Comparison of ENCODE assay signal across 8 cellular contexts in the genomic region with DNA sequence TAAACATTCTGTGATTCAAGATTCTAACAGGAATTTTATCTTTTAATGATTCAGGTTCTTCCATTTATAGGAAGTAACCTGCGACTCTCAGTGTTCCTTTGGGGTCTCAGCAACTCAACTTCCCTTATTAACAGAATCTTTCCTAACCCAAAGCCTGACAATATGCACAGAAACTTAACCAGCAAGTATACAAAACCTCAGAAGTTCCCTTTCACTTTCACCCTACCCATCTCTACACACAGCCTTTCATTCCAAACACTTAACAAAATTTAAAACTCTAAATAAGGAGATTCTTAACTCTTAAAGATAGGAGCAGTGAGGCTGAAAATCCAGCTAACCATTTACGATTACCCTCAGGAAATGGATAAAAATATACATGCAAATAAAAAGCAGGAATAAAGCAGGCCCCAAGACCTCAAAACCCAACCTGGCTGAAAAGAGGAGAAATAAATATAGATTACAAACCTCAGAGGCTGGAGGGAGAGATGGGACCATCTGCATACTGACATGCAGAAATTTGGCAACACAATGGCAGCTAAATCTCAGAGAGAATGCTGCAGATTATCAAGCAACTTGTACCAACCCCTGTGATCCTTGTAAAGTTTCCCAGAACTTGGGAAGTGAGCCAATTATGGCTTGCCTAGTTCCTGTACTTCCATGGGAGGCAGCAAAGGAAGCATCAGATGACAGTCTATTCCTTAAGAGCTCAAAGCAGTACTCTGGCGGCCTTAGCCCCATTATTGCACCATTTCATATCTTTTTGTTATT.
A peak's percentile ranks its signal among the peaks of the same experiment; 100 is the strongest.
DNase-seq lines count a peak whose midpoint lies in the region; ATAC-seq and TF ChIP-seq lines count a peak whose summit lies in the region.

No MANE protein-coding gene starts in this region.

- no peaks in the 10 kb centered on the region for H3K36me3 Mint-ChIP-seq in HFFc6 (ENCODE audit: low read depth)
- H3K36me3 Mint-ChIP-seq in stimulated activated effector memory CD8-positive, alpha-beta T cell treated with anti-CD3 and anti-CD28 coated beads, Interleukin-12 subunit alpha, Interleukin-12 subunit beta, amount 100 ng/mL, for 72 hours = no peaks in the 10 kb centered on the region

- DNase-seq in HFFc6 (peak; percentile 35), NB4 (ENCODE audit: low read depth) (peak; percentile 30), epidermal melanocyte (ENCODE audit: insufficient read length, low spot score) (peak; percentile 17), DMS79 treated with DMSO at 0.1 percent for 48 hours (lab: John Stamatoyannopoulos, UW) (no peak), HT-29 (ENCODE audit: low spot score) (no peak)
- DNase-seq in stimulated activated effector memory CD8-positive, alpha-beta T cell treated with anti-CD3 and anti-CD28 coated beads, Interleukin-12 subunit alpha, Interleukin-12 subunit beta, amount 100 ng/mL, for 72 hours (ENCODE audit: low spot score in 2 of 2) = no peak

- no peak overlapping the region for H3K4me3 ChIP-seq in NB4 (ENCODE audit: low read depth, low read length)

- H3K4me1 Mint-ChIP-seq in HFFc6 (ENCODE audit: low read depth) = peaks cover 54% of the 10 kb centered on the region
- H3K4me1 Mint-ChIP-seq in stimulated activated effector memory CD8-positive, alpha-beta T cell treated with anti-CD3 and anti-CD28 coated beads, Interleukin-12 subunit alpha, Interleukin-12 subunit beta, amount 100 ng/mL, for 72 hours = peaks cover 9% of the 10 kb centered on the region

- ATAC-seq in GM18519 (IDR thresholded peaks at IDR 0.05; ENCODE audit: low FRiP score, unreplicated experiment) = peak; percentile 75
- ATAC-seq in stimulated activated effector memory CD8-positive, alpha-beta T cell treated with anti-CD3 and anti-CD28 coated beads, Interleukin-12 subunit alpha, Interleukin-12 subunit beta, amount 100 ng/mL, for 72 hours = no peak
- no peak for ATAC-seq in esophagus mucosa

- no peak for TF ChIP-seq POLR2A in NB4 (IDR thresholded peaks at IDR 0.05; ENCODE audit: extremely low read depth, insufficient read length)

- TF ChIP-seq CTCF in HFFc6 (IDR thresholded peaks at IDR 0.05) (no peak), NB4 (IDR thresholded peaks at IDR 0.05; ENCODE audit: low read depth, low read length) (no peak)

- H3K4me3 Mint-ChIP-seq in HFFc6 = peak overlapping the region; percentile 33
- H3K4me3 Mint-ChIP-seq in stimulated activated effector memory CD8-positive, alpha-beta T cell treated with anti-CD3 and anti-CD28 coated beads, Interleukin-12 subunit alpha, Interleukin-12 subunit beta, amount 100 ng/mL, for 72 hours = peak overlapping the region; percentile 8

- no peaks in the 10 kb centered on the region for H3K9me3 Mint-ChIP-seq in HFFc6
- no peaks in the 10 kb centered on the region for H3K9me3 Mint-ChIP-seq in stimulated activated effector memory CD8-positive, alpha-beta T cell treated with anti-CD3 and anti-CD28 coated beads, Interleukin-12 subunit alpha, Interleukin-12 subunit beta, amount 100 ng/mL, for 72 hours

- no peaks in the 10 kb centered on the region for H3K27me3 Mint-ChIP-seq in HFFc6 (ENCODE audit: insufficient read depth)

- peak overlapping the region; percentile 11 for H3K27ac Mint-ChIP-seq in HFFc6
- no peak overlapping the region for H3K27ac Mint-ChIP-seq in stimulated activated effector memory CD8-positive, alpha-beta T cell treated with anti-CD3 and anti-CD28 coated beads, Interleukin-12 subunit alpha, Interleukin-12 subunit beta, amount 100 ng/mL, for 72 hours

Comparison
In these comparisons a context has a peak if more than half of its experiments do, and no peak if none do; other contexts are left out.
1. DNase-seq: peak in HFFc6 (single experiment), NB4 (single experiment) and epidermal melanocyte (single experiment); none in stimulated activated effector memory CD8-positive, alpha-beta T cell treated with anti-CD3 and anti-CD28 coated beads, Interleukin-12 subunit alpha, Interleukin-12 subunit beta, amount 100 ng/mL, for 72 hours (0 of 2), DMS79 treated with DMSO at 0.1 percent for 48 hours (single experiment) and HT-29 (single experiment).